ENCODE assay signal across 18 cellular contexts in the genomic region with DNA sequence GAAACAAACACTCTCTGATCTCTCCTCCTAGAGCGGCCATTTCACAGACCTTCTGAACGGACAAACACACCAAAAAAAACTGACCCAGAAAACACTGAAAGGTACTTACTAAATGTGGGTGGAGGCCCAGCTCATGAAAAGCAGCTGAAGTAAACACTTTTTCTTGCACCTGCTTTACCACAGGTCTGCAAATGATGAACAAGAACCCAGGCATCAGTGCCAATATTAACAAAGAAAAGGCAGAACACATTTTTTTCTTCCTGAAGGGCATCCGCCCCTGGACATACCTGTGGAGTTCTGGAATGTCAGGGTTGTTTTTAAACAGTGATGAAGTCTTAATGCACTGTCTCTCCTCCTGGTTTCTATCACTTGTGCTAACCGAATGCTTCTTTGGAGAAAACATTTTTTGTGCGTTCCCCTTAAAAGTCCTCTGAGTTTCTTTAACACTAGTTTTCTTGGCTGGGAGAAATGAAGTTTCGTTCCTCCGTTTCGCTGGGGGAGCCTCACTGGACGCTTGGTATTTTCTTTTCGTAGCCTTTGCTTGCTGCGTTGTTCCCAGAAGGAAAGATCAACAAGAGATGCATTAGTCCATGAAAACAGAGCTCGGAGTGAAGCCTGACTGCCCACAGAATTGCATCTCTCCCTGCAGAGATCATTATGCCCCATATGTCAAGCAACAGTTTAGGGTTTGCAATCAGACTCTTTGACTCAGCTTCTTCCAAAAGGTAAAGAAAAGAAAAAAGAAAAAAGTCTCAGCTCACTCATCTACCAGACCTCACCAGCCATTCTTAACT. TPM values are rescaled to one million over a fixed set of nuclear protein-coding genes. Genes with fewer than 3 reads are reported as not detected.
A peak's percentile ranks its signal among the peaks of the same experiment; 100 is the strongest.
DNase-seq lines count a peak whose midpoint lies in the region; ATAC-seq, FAIRE-seq and TF ChIP-seq lines count a peak whose summit lies in the region.
"Had no signal": no experiment of that assay in that cellular context is flagged by ENCODE, and none has a peak within 500 bp of the region (broad histone marks: within the 10 kb centered on the region; RNA-seq: fewer than 3 reads in every experiment).

No MANE protein-coding gene starts in this region.

- no peak for DNase-seq in activated T-cell treated with anti-CD3 and anti-CD28 coated beads, Interleukin-2, amount 50 U/mL, for 24 hours
- DNase-seq in activated T-cell treated with anti-CD3 and anti-CD28 coated beads, Interleukin-2, amount 50 U/mL, for 4 hours, result no peak
- peak; percentile 78 for DNase-seq in kidney glomerular epithelial cell (lab: John Stamatoyannopoulos, UW)
- no peak for DNase-seq in sciatic nerve (ENCODE audit: low spot score)
- no peak for DNase-seq in small intestine
- DNase-seq in stomach, result no peak
- DNase-seq: CD8-positive, alpha-beta T cell; DMS79; GOT3; IMR-90; NCI-H1105 treated with DMSO at 0.1 percent for 48 hours; NCI-H1694 treated with DMSO at 0.1 percent for 48 hours; NCI-H510A had no signal

- H3K4me1 ChIP-seq in small intestine (ENCODE audit: control insufficient read depth in 2 of 2, insufficient read depth in 1 of 2, low read depth in 1 of 2, low read length in 1 of 2) (no peaks in the 10 kb centered on the region), stomach (peaks cover 0 to 4% (median 0%) of the 10 kb centered on the region in 4 donors)
- H3K4me1 ChIP-seq: BLaER1 had no signal

- H3K4me1 Mint-ChIP-seq in activated T-cell treated with anti-CD3 and anti-CD28 coated beads, Interleukin-2, amount 50 U/mL, for 24 hours (ENCODE audit: low read depth), result peaks cover 13% of the 10 kb centered on the region
- peaks cover 2% of the 10 kb centered on the region for H3K4me1 Mint-ChIP-seq in activated T-cell treated with anti-CD3 and anti-CD28 coated beads, Interleukin-2, amount 50 U/mL, for 4 hours (ENCODE audit: low read depth)
- no peaks in the 10 kb centered on the region for H3K4me1 Mint-ChIP-seq in activated T-helper 17 cell treated with anti-CD3 and anti-CD28 coated beads, Interleukin-2, amount 50 U/mL, for 72 hours

- H3K36me3 Mint-ChIP-seq in activated T-cell treated with anti-CD3 and anti-CD28 coated beads, Interleukin-2, amount 50 U/mL, for 24 hours (ENCODE audit: low read depth), result peaks cover 10% of the 10 kb centered on the region
- peaks cover 17% of the 10 kb centered on the region for H3K36me3 Mint-ChIP-seq in activated T-cell treated with anti-CD3 and anti-CD28 coated beads, Interleukin-2, amount 50 U/mL, for 4 hours (ENCODE audit: insufficient read depth)
- H3K36me3 Mint-ChIP-seq in activated T-helper 17 cell treated with anti-CD3 and anti-CD28 coated beads, Interleukin-2, amount 50 U/mL, for 72 hours (ENCODE audit: low read depth), result peaks cover 11% of the 10 kb centered on the region

- H3K27me3 ChIP-seq in small intestine (ENCODE audit: control insufficient read depth in 2 of 2, insufficient read depth in 2 of 2, low read length in 2 of 2) (no peaks in the 10 kb centered on the region), stomach (no peaks in the 10 kb centered on the region)
- H3K27me3 ChIP-seq: BLaER1 had no signal

- no peak for ATAC-seq in activated T-cell treated with anti-CD3 and anti-CD28 coated beads, Interleukin-2, amount 50 U/mL, for 4 hours
- no peak for ATAC-seq in activated T-helper 17 cell treated with anti-CD3 and anti-CD28 coated beads, Interleukin-2, amount 50 U/mL, for 72 hours (replicated peaks)
- ATAC-seq in sciatic nerve, result peak; percentile 73
- no peak for ATAC-seq in GM19324 (IDR thresholded peaks at IDR 0.05; ENCODE audit: low FRiP score, unreplicated experiment)
- ATAC-seq: CD8-positive, alpha-beta T cell had no signal

- no peak overlapping the region for H3K27ac ChIP-seq in small intestine (ENCODE audit: low read depth in 1 of 2, low read length in 1 of 2)
- H3K27ac ChIP-seq in stomach, result no peak overlapping the region
- H3K27ac ChIP-seq: BLaER1 had no signal

- peak overlapping the region; percentile 24 for H3K27ac Mint-ChIP-seq in activated T-cell treated with anti-CD3 and anti-CD28 coated beads, Interleukin-2, amount 50 U/mL, for 24 hours
- H3K27ac Mint-ChIP-seq in activated T-helper 17 cell treated with anti-CD3 and anti-CD28 coated beads, Interleukin-2, amount 50 U/mL, for 72 hours, result peak overlapping the region; percentile 50

- FAIRE-seq in small intestine (lab: Jason Lieb, UNC), result no peak
- FAIRE-seq: D721Med, GM18507 had no signal

- intact Hi-C loops in sciatic nerve (cut with DNase I) (no loop called here), stomach (cut with DNase I; ENCODE audit: low total_unique reads) (no loop called here)

- H3K36me3 ChIP-seq in small intestine (ENCODE audit: control insufficient read depth in 2 of 2, insufficient read depth in 2 of 2, low read length in 2 of 2), result peaks cover 14 to 18% of the 10 kb centered on the region in 2 donors
- peaks cover 29 to 55% (median 53%) of the 10 kb centered on the region in 4 donors for H3K36me3 ChIP-seq in stomach

- no peaks in the 10 kb centered on the region for H3K27me3 Mint-ChIP-seq in activated T-cell treated with anti-CD3 and anti-CD28 coated beads, Interleukin-2, amount 50 U/mL, for 24 hours
- no peaks in the 10 kb centered on the region for H3K27me3 Mint-ChIP-seq in activated T-cell treated with anti-CD3 and anti-CD28 coated beads, Interleukin-2, amount 50 U/mL, for 4 hours (ENCODE audit: low read depth)
- H3K27me3 Mint-ChIP-seq in activated T-helper 17 cell treated with anti-CD3 and anti-CD28 coated beads, Interleukin-2, amount 50 U/mL, for 72 hours, result no peaks in the 10 kb centered on the region

- H3K9me3 Mint-ChIP-seq in activated T-cell treated with anti-CD3 and anti-CD28 coated beads, Interleukin-2, amount 50 U/mL, for 24 hours, result no peaks in the 10 kb centered on the region
- no peaks in the 10 kb centered on the region for H3K9me3 Mint-ChIP-seq in activated T-cell treated with anti-CD3 and anti-CD28 coated beads, Interleukin-2, amount 50 U/mL, for 4 hours
- no peaks in the 10 kb centered on the region for H3K9me3 Mint-ChIP-seq in activated T-helper 17 cell treated with anti-CD3 and anti-CD28 coated beads, Interleukin-2, amount 50 U/mL, for 72 hours
- H3K9me3 Mint-ChIP-seq: CD8-positive, alpha-beta T cell had no signal

- no peak for TF ChIP-seq POLR2A in stomach (IDR thresholded peaks at IDR 0.05)

- TF ChIP-seq CTCF in stomach (IDR thresholded peaks at IDR 0.05), result no peak

- no peak overlapping the region for H3K4me3 Mint-ChIP-seq in activated T-cell treated with anti-CD3 and anti-CD28 coated beads, Interleukin-2, amount 50 U/mL, for 24 hours
- no peak overlapping the region for H3K4me3 Mint-ChIP-seq in activated T-cell treated with anti-CD3 and anti-CD28 coated beads, Interleukin-2, amount 50 U/mL, for 4 hours
- no peak overlapping the region for H3K4me3 Mint-ChIP-seq in activated T-helper 17 cell treated with anti-CD3 and anti-CD28 coated beads, Interleukin-2, amount 50 U/mL, for 72 hours
- H3K4me3 Mint-ChIP-seq: CD8-positive, alpha-beta T cell had no signal

- H3K4me3 ChIP-seq in small intestine (ENCODE audit: low read depth in 1 of 2, low read length in 2 of 2) (no peak overlapping the region), stomach (no peak overlapping the region)
- H3K4me3 ChIP-seq: BLaER1 had no signal

- 86 to 92% (median 88%) methylated on average over 12 of the region's 12 CpGs for whole genome bisulfite sequencing in small intestine, 3 donors
- 74 to 88% (median 81%) methylated on average over 12 of the region's 12 CpGs for WGBS in stomach, 5 donors

- H3K9me3 ChIP-seq in small intestine (ENCODE audit: control insufficient read depth, low read depth) (no peaks in the 10 kb centered on the region), stomach (no peaks in the 10 kb centered on the region)
- H3K9me3 ChIP-seq: BLaER1 had no signal

- no peak for TF ChIP-seq EP300 in stomach (IDR thresholded peaks at IDR 0.05)

RNA-seq across cellular contexts. Expression of a gene that starts 7.4 kb away (rescaled TPM):
- total RNA-seq in activated T-cell treated with anti-CD3 and anti-CD28 coated beads, Interleukin-2, amount 50 U/mL, for 4 hours, result 10 to 100 TPM; 41.0 to 44.8 (median 41.3) TPM
- 10 to 100 TPM; 12.7 to 23.0 TPM for total RNA-seq in activated T-helper 17 cell treated with anti-CD3 and anti-CD28 coated beads, Interleukin-2, amount 50 U/mL, for 72 hours
- total RNA-seq in sciatic nerve (15.1 TPM), stomach (10 to 100 TPM in 2 of 5 donors, 1 to 10 TPM in 3; 4.1 to 26.8 (median 9.8) TPM)
- polyA plus RNA-seq in small intestine (1 to 10 TPM; 2.2 to 6.1 (median 3.8) TPM), stomach (1 to 10 TPM; 3.1 to 7.3 (median 3.2) TPM)

RNA-seq across cellular contexts. Expression of a gene that starts 7.9 kb away (rescaled TPM):
- 10 to 100 TPM; 18.5 to 22.5 (median 22.0) TPM for total RNA-seq in activated T-cell treated with anti-CD3 and anti-CD28 coated beads, Interleukin-2, amount 50 U/mL, for 4 hours
- 10 to 100 TPM; 13.0 to 19.1 TPM for total RNA-seq in activated T-helper 17 cell treated with anti-CD3 and anti-CD28 coated beads, Interleukin-2, amount 50 U/mL, for 72 hours
- total RNA-seq in sciatic nerve, result 14.4 TPM
- polyA plus RNA-seq in small intestine, result 1 to 10 TPM; 1.6 to 5.0 (median 1.8) TPM
- total RNA-seq in stomach, result 10 to 100 TPM; 10.4 to 68.8 (median 13.4) TPM
- 1 to 10 TPM; 2.6 to 4.4 (median 2.7) TPM for polyA plus RNA-seq in stomach
